16 cellular contexts compared by ENCODE assay signal in the genomic region with DNA sequence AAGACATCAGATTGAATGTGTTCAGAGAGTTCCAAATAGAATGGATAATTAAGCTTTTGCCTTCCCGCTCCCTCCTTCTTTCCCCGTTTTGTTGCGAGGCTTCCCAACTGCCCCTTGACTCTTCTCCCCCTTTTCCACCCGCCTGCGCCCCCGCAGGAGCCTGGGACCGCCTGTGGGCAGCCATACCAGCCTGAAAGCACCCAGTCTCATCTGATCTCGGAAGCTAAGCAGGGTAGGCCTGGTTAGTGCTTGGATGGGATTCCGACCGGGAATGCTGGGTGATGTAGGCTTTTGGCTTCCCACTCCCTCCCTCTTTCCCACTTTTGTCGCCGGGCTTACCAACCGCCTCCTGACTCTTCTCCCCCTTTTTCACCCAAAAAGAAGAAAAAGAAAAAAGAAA. TPM values are rescaled to one million over a fixed set of nuclear protein-coding genes. Genes with fewer than 3 reads are reported as not detected.
DNase-seq lines count a peak whose midpoint lies in the region; ATAC-seq and TF ChIP-seq lines count a peak whose summit lies in the region.
"Had no signal": no experiment of that assay in that cellular context is flagged by ENCODE, and none has a peak within 500 bp of the region (broad histone marks: within the 10 kb centered on the region; RNA-seq: fewer than 3 reads in every experiment).

No MANE protein-coding gene starts in this region.

- no TSS peak for BruUV-seq in mammary epithelial cell (replicated peaks; lab: Mats Ljungman, UMichigan)

- no peaks in the 10 kb centered on the region for H3K36me3 ChIP-seq in mammary epithelial cell (ENCODE audit: insufficient read depth, low read length)
- no peaks in the 10 kb centered on the region for H3K36me3 ChIP-seq in breast epithelium
- H3K36me3 ChIP-seq in endodermal cell (ENCODE audit: control insufficient read depth, insufficient read depth, low read length) = no peaks in the 10 kb centered on the region
- no peaks in the 10 kb centered on the region for H3K36me3 ChIP-seq in MG63
- no peaks in the 10 kb centered on the region for H3K36me3 ChIP-seq in lower lobe of right lung
- H3K36me3 ChIP-seq in esophagus muscularis mucosa = no peaks in the 10 kb centered on the region
- H3K36me3 ChIP-seq: BLaER1 had no signal

- H3K4me2 ChIP-seq in mammary epithelial cell (ENCODE audit: insufficient read depth, low read depth, low read length) = no peak overlapping the region
- H3K4me2 ChIP-seq: BLaER1 had no signal

- no peak overlapping the region for H3K9ac ChIP-seq in mammary epithelial cell (ENCODE audit: insufficient read depth, low read length)
- H3K9ac ChIP-seq in endodermal cell (ENCODE audit: extremely low read depth, low read length, poor library complexity, severe bottlenecking) = no peak overlapping the region
- H3K9ac ChIP-seq: BLaER1 had no signal

- peak overlapping the region; percentile 32 for H2AFZ ChIP-seq in mammary epithelial cell (ENCODE audit: low read depth, low read length)

- ATAC-seq in GM19395 (IDR thresholded peaks at IDR 0.05; ENCODE audit: unreplicated experiment) (no peak), lower lobe of right lung (no peak)
- ATAC-seq: HCT116 had no signal

- WGBS in mammary epithelial cell (ENCODE audit: low coverage, missing lambda C conversion rate) = 35% methylated on average over 12 of the region's 13 CpGs
- WGBS in endodermal cell (ENCODE audit: insufficient coverage in 1 of 2, insufficient read length in 1 of 2), 2 experiments = 83 to 87% methylated on average over 3 to 10 of the region's 13 CpGs
- WGBS in esophagus muscularis mucosa = 64% methylated on average over 13 of the region's 13 CpGs

- intact Hi-C loops in mammary epithelial cell (cut with micrococcal nuclease) = no loop called here
- intact Hi-C loops in breast epithelium (cut with DNase I; ENCODE audit: low total_unique reads) = no loop called here
- intact Hi-C loops in lower lobe of right lung (cut with DNase I) = no loop called here
- intact Hi-C loops in esophagus muscularis mucosa (cut with DNase I) = no loop called here

- H3K36me3 Mint-ChIP-seq in endodermal cell (ENCODE audit: low read depth) = peaks cover 30% of the 10 kb centered on the region

- no peaks in the 10 kb centered on the region for H3K4me1 ChIP-seq in mammary epithelial cell (ENCODE audit: insufficient read depth, low read length)
- H3K4me1 ChIP-seq in breast epithelium = no peaks in the 10 kb centered on the region
- H3K4me1 ChIP-seq in endodermal cell (ENCODE audit: control insufficient read depth, insufficient read depth, low read length) = no peaks in the 10 kb centered on the region
- H3K4me1 ChIP-seq in lower lobe of right lung = no peaks in the 10 kb centered on the region
- H3K4me1 ChIP-seq in esophagus muscularis mucosa = no peaks in the 10 kb centered on the region
- H3K4me1 ChIP-seq: BLaER1, Caco-2 had no signal

- no peak overlapping the region for H3K4me3 ChIP-seq in mammary epithelial cell (replicated peaks in 1 of 3; ENCODE audit: insufficient read depth in 1 of 3, low read depth in 2 of 3, low read length in 3 of 3)
- no peak overlapping the region for H3K4me3 ChIP-seq in breast epithelium
- no peak overlapping the region for H3K4me3 ChIP-seq in endodermal cell (ENCODE audit: low read length)
- no peak overlapping the region for H3K4me3 ChIP-seq in MG63
- no peak overlapping the region for H3K4me3 ChIP-seq in lower lobe of right lung
- H3K4me3 ChIP-seq in esophagus muscularis mucosa = no peak overlapping the region
- H3K4me3 ChIP-seq: BLaER1 had no signal

- no peaks in the 10 kb centered on the region for H3K27me3 ChIP-seq in mammary epithelial cell (ENCODE audit: insufficient read depth, low read length)
- no peaks in the 10 kb centered on the region for H3K27me3 ChIP-seq in breast epithelium
- H3K27me3 ChIP-seq in endodermal cell (ENCODE audit: control insufficient read depth, insufficient read depth, low read length, poor library complexity, severe bottlenecking) = no peaks in the 10 kb centered on the region
- H3K27me3 ChIP-seq in MG63 = no peaks in the 10 kb centered on the region; the same call in 1 of the 2 replicates
- H3K27me3 ChIP-seq in lower lobe of right lung (ENCODE audit: low read depth) = no peaks in the 10 kb centered on the region
- H3K27me3 ChIP-seq in esophagus muscularis mucosa = no peaks in the 10 kb centered on the region
- H3K27me3 ChIP-seq: BLaER1 had no signal

- no peak overlapping the region for H3K27ac ChIP-seq in mammary epithelial cell (ENCODE audit: insufficient read depth, low read depth, low read length)
- no peak overlapping the region for H3K27ac ChIP-seq in breast epithelium
- no peak overlapping the region for H3K27ac ChIP-seq in endodermal cell (ENCODE audit: low read depth, low read length)
- H3K27ac ChIP-seq in lower lobe of right lung = no peak overlapping the region
- no peak overlapping the region for H3K27ac ChIP-seq in esophagus muscularis mucosa (replicated peaks in 1 of 4)
- H3K27ac ChIP-seq: 22Rv1, BLaER1, HL-60 had no signal

- H3K27ac Mint-ChIP-seq in endodermal cell = no peak overlapping the region
- H3K27ac Mint-ChIP-seq: CD8-positive, alpha-beta memory T cell had no signal

- TF ChIP-seq EP300 in esophagus muscularis mucosa (IDR thresholded peaks at IDR 0.05) = no peak

- H4K20me1 ChIP-seq in mammary epithelial cell (ENCODE audit: insufficient read depth, low read length) = no peaks in the 10 kb centered on the region
- H4K20me1 ChIP-seq: BLaER1 had no signal

- TF ChIP-seq CTCF in mammary epithelial cell (conservative IDR thresholded peaks at IDR 0.05 in 1 of 2, IDR thresholded peaks at IDR 0.05 in 1 of 2; ENCODE audit: extremely low read depth in 1 of 2, insufficient read depth in 1 of 2, low read depth in 1 of 2, low read length in 2 of 2) = no peak
- TF ChIP-seq CTCF in breast epithelium (IDR thresholded peaks at IDR 0.05) = no peak
- TF ChIP-seq CTCF in endodermal cell (conservative IDR thresholded peaks at IDR 0.05) = no peak
- TF ChIP-seq CTCF in lower lobe of right lung (IDR thresholded peaks at IDR 0.05) = no peak
- TF ChIP-seq CTCF in esophagus muscularis mucosa (IDR thresholded peaks at IDR 0.05) = no peak

- H3K4me1 Mint-ChIP-seq in endodermal cell = peaks cover 2% of the 10 kb centered on the region
- H3K4me1 Mint-ChIP-seq: CD8-positive, alpha-beta memory T cell had no signal

- H3K9me3 ChIP-seq in mammary epithelial cell (replicated peaks; ENCODE audit: insufficient read depth, low read length) = no peaks in the 10 kb centered on the region
- H3K9me3 ChIP-seq in breast epithelium = peaks cover 0 to 9% of the 10 kb centered on the region in 2 donors
- H3K9me3 ChIP-seq in endodermal cell (ENCODE audit: control insufficient read depth, low read length) = peaks cover 26% of the 10 kb centered on the region
- H3K9me3 ChIP-seq in MG63 = peaks cover 12% of the 10 kb centered on the region
- H3K9me3 ChIP-seq in lower lobe of right lung = no peaks in the 10 kb centered on the region
- peaks cover 0 to 7% (median 0%) of the 10 kb centered on the region in 4 donors for H3K9me3 ChIP-seq in esophagus muscularis mucosa

- peaks cover 4% of the 10 kb centered on the region for H3K27me3 Mint-ChIP-seq in endodermal cell (ENCODE audit: insufficient read depth)

- dilution Hi-C loops in mammary epithelial cell (cut with HindIII; ENCODE audit: low sequenced_read_pairs) = no loop called here

- no peaks in the 10 kb centered on the region for H3K79me2 ChIP-seq in mammary epithelial cell (ENCODE audit: insufficient read depth, low read length)

- no peak overlapping the region for H3K4me3 Mint-ChIP-seq in endodermal cell
- H3K4me3 Mint-ChIP-seq: CD8-positive, alpha-beta memory T cell had no signal

- in situ Hi-C loops in mammary epithelial cell (cut with MboI; ENCODE audit: low sequenced_read_pairs in 2 of 2) = no loop called here

- no peak for TF ChIP-seq POLR2A in breast epithelium (IDR thresholded peaks at IDR 0.05)
- TF ChIP-seq POLR2A in esophagus muscularis mucosa (IDR thresholded peaks at IDR 0.05; ENCODE audit: low read depth) = no peak

- CTCF ChIA-PET in mammary epithelial cell (lab: Charles Lee; ENCODE audit: low non-redundant PET) = no interaction called here

- H3K9me3 Mint-ChIP-seq in endodermal cell = peaks cover 75% of the 10 kb centered on the region

- no peak for DNase-seq in mammary epithelial cell
- no peak for DNase-seq in breast epithelium (ENCODE audit: low spot score in 2 of 2)
- peak; percentile 71 for DNase-seq in endodermal cell
- peak; percentile 16 for DNase-seq in iPS-NIHi7 (ENCODE audit: extremely low spot score)
- no peak for DNase-seq in MG63
- DNase-seq in lower lobe of right lung = no peak
- no peak for DNase-seq in esophagus muscularis mucosa (ENCODE audit: extremely low spot score)
- DNase-seq: Caco-2; CD8-positive, alpha-beta memory T cell; GOT3; IMR-90 had no signal

RNA-seq across cellular contexts. Expression of gene HSD17B4, which starts 6.8 kb away (rescaled TPM):
- total RNA-seq in mammary epithelial cell (100 to 1,000 TPM; 131 to 168 TPM), breast epithelium (100 to 1,000 TPM; 173 to 360 (median 265) TPM), endodermal cell (100 to 1,000 TPM; 453 to 480 TPM), lower lobe of right lung (364 TPM), esophagus muscularis mucosa (10 to 100 TPM; 71.6 to 90.6 (median 86.2) TPM)
- polyA plus RNA-seq in mammary epithelial cell = 139 TPM
- 207 TPM for polyA minus RNA-seq in mammary epithelial cell
- polyA plus RNA-seq in endodermal cell (2013, experiment 1 of 2) = 154 TPM
- 158 TPM for polyA plus RNA-seq in endodermal cell (2013, experiment 2 of 2)
- total RNA-seq in MG63 (2014; rRNA removed; shearing (Covaris generic); ENCODE audit: low replicate concordance) = 156 and 198 TPM in 2 replicates

Comparison
In these comparisons a context has a peak if more than half of its experiments do, and no peak if none do; other contexts are left out.
1. DNase-seq: peak in endodermal cell (single experiment) and iPS-NIHi7 (single experiment); none in mammary epithelial cell (single experiment), breast epithelium (0 of 2), MG63 (single experiment), lower lobe of right lung (single experiment) and esophagus muscularis mucosa (single experiment).